In the genomic region with DNA sequence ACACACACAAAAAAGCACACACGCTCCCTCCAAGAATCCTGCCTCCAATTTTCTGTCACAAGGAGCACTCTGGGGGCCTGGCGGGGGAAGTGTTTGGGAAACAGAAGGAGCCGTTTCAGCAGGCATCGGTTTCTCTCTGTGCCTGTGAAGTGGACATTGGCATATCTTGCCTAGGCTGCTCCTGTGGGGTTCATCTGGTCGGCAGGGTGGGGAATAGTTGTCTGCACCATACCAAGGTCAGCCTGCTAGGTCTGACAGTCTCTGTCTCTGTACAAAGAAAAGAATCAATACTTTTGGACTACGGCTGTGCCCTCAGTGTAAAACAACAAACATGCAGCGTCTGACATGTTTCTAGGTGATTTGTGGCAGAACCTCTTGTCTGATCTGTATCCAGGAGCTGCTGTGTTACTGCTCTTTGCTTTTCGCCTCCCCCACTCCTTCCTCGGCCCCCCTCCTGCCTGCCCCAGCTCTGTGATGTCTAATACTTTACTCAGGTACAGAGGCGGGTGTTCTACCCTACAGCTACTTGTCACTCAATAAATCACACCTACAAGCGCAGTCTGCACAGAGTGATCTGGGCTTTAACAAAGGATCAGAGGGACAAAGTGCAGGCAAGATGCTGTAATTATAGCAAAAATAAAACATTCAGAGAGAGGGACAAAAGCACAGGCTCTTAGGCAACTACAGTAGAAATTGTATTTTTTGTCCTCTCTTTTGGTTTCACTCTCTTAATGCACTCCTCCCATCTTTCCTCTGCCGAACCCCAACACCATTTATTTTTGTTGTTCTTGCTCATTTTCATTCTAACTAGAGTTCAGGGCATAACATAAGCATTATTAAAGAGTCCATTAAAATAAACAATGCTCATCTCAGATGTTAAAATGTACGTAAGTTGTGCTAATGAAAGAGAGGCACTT, we compare ENCODE assay signal across 11 cellular contexts.
A peak's percentile ranks its signal among the peaks of the same experiment; 100 is the strongest.
DNase-seq lines count a peak whose midpoint lies in the region; ATAC-seq and TF ChIP-seq lines count a peak whose summit lies in the region.
"Had no signal": no experiment of that assay in that cellular context is flagged by ENCODE, and none has a peak within 500 bp of the region (broad histone marks: within the 10 kb centered on the region; RNA-seq: fewer than 3 reads in every experiment).

No MANE protein-coding gene starts in this region.

- ATAC-seq in HG02588 (IDR thresholded peaks at IDR 0.05; ENCODE audit: unreplicated experiment) = no peak
- ATAC-seq in activated CD8-positive, alpha-beta T cell treated with anti-CD3 and anti-CD28 coated beads, Interleukin-2, amount 10 ng/mL, durations not matched to agents 7 days and 5 days = no peak
- ATAC-seq in GM18511 (IDR thresholded peaks at IDR 0.05; ENCODE audit: unreplicated experiment) = no peak
- ATAC-seq in HG03432 (IDR thresholded peaks at IDR 0.05; ENCODE audit: unreplicated experiment) = no peak

- DNase-seq in Calu3 (peak; percentile 0), NCI-H446 treated with DMSO at 0.1 percent for 48 hours (lab: John Stamatoyannopoulos, UW) (peak; percentile 46), fibroblast of the aortic adventitia (ENCODE audit: low read depth) (peak; percentile 42)
- no peak for DNase-seq in activated CD8-positive, alpha-beta T cell treated with anti-CD3 and anti-CD28 coated beads, Interleukin-2, amount 10 ng/mL, durations not matched to agents 7 days and 5 days
- DNase-seq: activated CD4-positive, alpha-beta T cell treated with anti-CD3 and anti-CD28 coated beads for 48 hours; CD4-positive, alpha-beta memory T cell had no signal

- no peak for TF ChIP-seq CTCF in Calu3 (IDR thresholded peaks at IDR 0.05; ENCODE audit: unreplicated experiment)
- no peak for TF ChIP-seq CTCF in fibroblast of the aortic adventitia (IDR thresholded peaks at IDR 0.05; ENCODE audit: insufficient read depth, low read length)
- TF ChIP-seq CTCF in nephron (IDR thresholded peaks at IDR 0.05; ENCODE audit: unreplicated experiment in 3 of 3) = no peak

- H3K27ac Mint-ChIP-seq in Calu3 (ENCODE audit: unreplicated experiment) (no peak overlapping the region), nephron (peak overlapping the region; percentile 70 to 85 (median 78))
- H3K27ac Mint-ChIP-seq in activated CD8-positive, alpha-beta T cell treated with anti-CD3 and anti-CD28 coated beads, Interleukin-2, amount 10 ng/mL, durations not matched to agents 7 days and 5 days = no peak overlapping the region
- H3K27ac Mint-ChIP-seq: CD4-positive, alpha-beta memory T cell had no signal

- no TSS peak for BruUV-seq in Calu3 (replicated peaks; lab: Mats Ljungman, UMichigan)

- intact Hi-C loops in Calu3 (cut with micrococcal nuclease; ENCODE audit: unreplicated experiment) = no loop called here

- peak overlapping the region; percentile 44 for H3K4me3 ChIP-seq in fibroblast of the aortic adventitia (ENCODE audit: low read depth, low read length)
- H3K4me3 ChIP-seq: cardiac muscle cell had no signal

- H3K27me3 Mint-ChIP-seq in Calu3 (ENCODE audit: unreplicated experiment) = no peaks in the 10 kb centered on the region
- H3K27me3 Mint-ChIP-seq in nephron (ENCODE audit: low read depth) = no peaks in the 10 kb centered on the region
- no peaks in the 10 kb centered on the region for H3K27me3 Mint-ChIP-seq in activated CD8-positive, alpha-beta T cell treated with anti-CD3 and anti-CD28 coated beads, Interleukin-2, amount 10 ng/mL, durations not matched to agents 7 days and 5 days (ENCODE audit: low read depth)
- H3K27me3 Mint-ChIP-seq: CD4-positive, alpha-beta memory T cell had no signal

- H3K4me1 Mint-ChIP-seq in Calu3 (ENCODE audit: low read depth, unreplicated experiment) = peaks cover 12% of the 10 kb centered on the region
- peaks cover 64% of the 10 kb centered on the region for H3K4me1 Mint-ChIP-seq in nephron
- no peaks in the 10 kb centered on the region for H3K4me1 Mint-ChIP-seq in activated CD8-positive, alpha-beta T cell treated with anti-CD3 and anti-CD28 coated beads, Interleukin-2, amount 10 ng/mL, durations not matched to agents 7 days and 5 days (ENCODE audit: low read depth)
- H3K4me1 Mint-ChIP-seq: CD4-positive, alpha-beta memory T cell had no signal

- H3K36me3 Mint-ChIP-seq in Calu3 (ENCODE audit: insufficient read depth, unreplicated experiment) (no peaks in the 10 kb centered on the region), nephron (ENCODE audit: low read depth) (no peaks in the 10 kb centered on the region)
- H3K36me3 Mint-ChIP-seq in activated CD8-positive, alpha-beta T cell treated with anti-CD3 and anti-CD28 coated beads, Interleukin-2, amount 10 ng/mL, durations not matched to agents 7 days and 5 days (ENCODE audit: low read depth) = no peaks in the 10 kb centered on the region
- H3K36me3 Mint-ChIP-seq: CD4-positive, alpha-beta memory T cell had no signal

- POLR2A ChIA-PET in activated CD8-positive, alpha-beta T cell treated with anti-CD3 and anti-CD28 coated beads, Interleukin-2, amount 10 ng/mL, durations not matched to agents 7 days and 5 days (lab: Charles Lee) = no interaction called here

- H3K9me3 Mint-ChIP-seq in Calu3 (ENCODE audit: low read depth, unreplicated experiment) (no peaks in the 10 kb centered on the region), nephron (no peaks in the 10 kb centered on the region)
- H3K9me3 Mint-ChIP-seq in activated CD8-positive, alpha-beta T cell treated with anti-CD3 and anti-CD28 coated beads, Interleukin-2, amount 10 ng/mL, durations not matched to agents 7 days and 5 days (ENCODE audit: insufficient read depth) = no peaks in the 10 kb centered on the region

- CTCF ChIA-PET in Calu3 (lab: Charles Lee) = interaction anchor here (0.5 to 0.6 kb wide), 2 partner anchors 269 to 844 kb away, joined by 3 to 4 read pairs; no protein-coding TSS in a partner anchor
- CTCF ChIA-PET in activated CD8-positive, alpha-beta T cell treated with anti-CD3 and anti-CD28 coated beads, Interleukin-2, amount 10 ng/mL, durations not matched to agents 7 days and 5 days (lab: Charles Lee) = no interaction called here

- peak overlapping the region; percentile 41 for H3K4me3 Mint-ChIP-seq in Calu3 (ENCODE audit: low read depth, unreplicated experiment)
- H3K4me3 Mint-ChIP-seq in nephron = peak overlapping the region; percentile 1 to 64 (median 2)
- H3K4me3 Mint-ChIP-seq in activated CD8-positive, alpha-beta T cell treated with anti-CD3 and anti-CD28 coated beads, Interleukin-2, amount 10 ng/mL, durations not matched to agents 7 days and 5 days = no peak overlapping the region
- H3K4me3 Mint-ChIP-seq: CD4-positive, alpha-beta memory T cell had no signal

Comparison
In these comparisons a context has a peak if more than half of its experiments do, and no peak if none do; other contexts are left out.
1. H3K27ac Mint-ChIP-seq: peak in nephron (3 of 3); none in Calu3 (single experiment) and activated CD8-positive, alpha-beta T cell treated with anti-CD3 and anti-CD28 coated beads, Interleukin-2, amount 10 ng/mL, durations not matched to agents 7 days and 5 days (single experiment).